In genomic region chr3:11300970-11301369, GRCh38 we compare ENCODE assay signal across 11 cellular contexts. TPM values are rescaled to one million over a fixed set of nuclear protein-coding genes. Genes with fewer than 3 reads are reported as not detected.
A peak's percentile ranks its signal among the peaks of the same experiment; 100 is the strongest.
DNase-seq lines count a peak whose midpoint lies in the region; ATAC-seq, FAIRE-seq and TF ChIP-seq lines count a peak whose summit lies in the region.
"Had no signal": no experiment of that assay in that cellular context is flagged by ENCODE, and none has a peak within 500 bp of the region (broad histone marks: within the 10 kb centered on the region; RNA-seq: fewer than 3 reads in every experiment).

No MANE protein-coding gene starts in this region.

- TF ChIP-seq CTCF in GM10266 (IDR thresholded peaks at IDR 0.05; ENCODE audit: control insufficient read depth, insufficient read depth, low read depth, missing control alignments) (no peak), GM20000 (IDR thresholded peaks at IDR 0.05; ENCODE audit: extremely low read depth, missing control alignments) (no peak), K562 (IDR thresholded peaks at IDR 0.05 in 2 of 3, conservative IDR thresholded peaks at IDR 0.05 in 1 of 3; ENCODE audit: insufficient read depth in 2 of 3, low read depth in 1 of 3, low read length in 3 of 3) (no peak), D721Med (IDR thresholded peaks at IDR 0.05; ENCODE audit: insufficient read depth, missing control alignments) (no peak)

- in situ Hi-C loops in K562 (cut with MboI), result no loop called here

- no peak overlapping the region for H3K9ac ChIP-seq in K562 (ENCODE audit: insufficient read depth in 1 of 2, low read depth in 2 of 2, low read length in 2 of 2)

- H3K79me2 ChIP-seq in K562 (ENCODE audit: control insufficient read depth, insufficient read depth, low read length), result no peaks in the 10 kb centered on the region

- H3K4me3 ChIP-seq in K562, result no peak overlapping the region

- peaks cover 0 to 7% of the 10 kb centered on the region in 2 experiments; a peak in 1 of 5 replicates for H3K4me1 ChIP-seq in K562 (replicated peaks in 1 of 2; ENCODE audit: control insufficient read depth in 2 of 2, insufficient read depth in 2 of 2, low read length in 2 of 2)

- no peaks in the 10 kb centered on the region for H3K9me3 ChIP-seq in K562 (replicated peaks; ENCODE audit: control insufficient read depth, insufficient read depth, low read depth, low read length)

- POLR2A ChIA-PET in K562 (lab: Yijun Ruan, JAX), result interaction anchor here (1.2 kb wide), 2 partner anchors 15 to 20 kb away, joined by 4 to 8 read pairs; no protein-coding TSS in a partner anchor

- ATAC-seq in HG03159 (IDR thresholded peaks at IDR 0.05; ENCODE audit: unreplicated experiment) (peak; percentile 94), K562 (no peak)
- ATAC-seq: Panc1 had no signal

- H4K20me1 ChIP-seq in K562 (replicated peaks; ENCODE audit: control insufficient read depth, insufficient read depth, low read length), result no peaks in the 10 kb centered on the region

- no peak for TF ChIP-seq RAD21 in K562 (CRISPR knock-in tag; conservative IDR thresholded peaks at IDR 0.05 in 1 of 2, IDR thresholded peaks at IDR 0.05 in 1 of 2)

- 82% methylated on average over 3 of the region's 3 CpGs for WGBS in K562 (ENCODE audit: insufficient coverage, low coverage, missing lambda C conversion rate)

- peaks cover 59% of the 10 kb centered on the region for H3K36me3 ChIP-seq in K562 (ENCODE audit: control insufficient read depth, insufficient read depth, low read length)

- no peaks in the 10 kb centered on the region for H3K27me3 ChIP-seq in K562 (ENCODE audit: control insufficient read depth in 2 of 2, insufficient read depth in 2 of 2, low read length in 2 of 2)

- no peak overlapping the region for H3K4me2 ChIP-seq in K562 (ENCODE audit: insufficient read depth, low read length)

- no peak overlapping the region for H3K27ac ChIP-seq in K562 (ENCODE audit: extremely low read depth, low read depth, low read length)

- H2AFZ ChIP-seq in K562 (ENCODE audit: low read depth, low read length), result no peak overlapping the region

- FAIRE-seq in K562 (lab: Jason Lieb, UNC) (peak; percentile 23), D721Med (lab: Jason Lieb, UNC) (no peak)

- intact Hi-C loops in K562 (cut with micrococcal nuclease), result no loop called here

- DNase-seq in GM10266 (ENCODE audit: extremely low spot score) (peak; percentile 60), GM20000 (ENCODE audit: low spot score) (peak; percentile 69), K562 (ENCODE audit: extremely low read depth in 1 of 4, low spot score in 3 of 4) (no peak), D721Med (ENCODE audit: insufficient read length, low spot score) (no peak), HPDE6-E6E7 (ENCODE audit: extremely low spot score) (no peak), Kasumi-1 (lab: John Stamatoyannopoulos, UW) (no peak), RKO (ENCODE audit: low spot score) (no peak)
- DNase-seq: activated CD8-positive, alpha-beta memory T cell treated with anti-CD3 and anti-CD28 coated beads, Interleukin-2, amount 50 U/mL, for 48 hours; COR-L47 had no signal

- no peak for TF ChIP-seq POLR2A in K562 (conservative IDR thresholded peaks at IDR 0.05)

- TF ChIP-seq EP300 in K562 (IDR thresholded peaks at IDR 0.05; ENCODE audit: low read length), result no peak

- no TSS peak for BruUV-seq in K562 (replicated peaks; lab: Mats Ljungman, UMichigan)

- no peaks in the 10 kb centered on the region for H3K9me1 ChIP-seq in K562 (ENCODE audit: control insufficient read depth, insufficient read depth, low read length)

- CTCF ChIA-PET in K562 (lab: Yijun Ruan, JAX; ENCODE audit: low intra/inter-chr PET ratio), result no interaction called here

TF ChIP-seq in K562, 482 proteins besides CTCF, POLR2A, EP300 and RAD21 (continues in another document):
- TF ChIP-seq MITF (IDR thresholded peaks at IDR 0.05) (no peak), ZNF589 (CRISPR knock-in tag; IDR thresholded peaks at IDR 0.05; ENCODE audit: low read depth) (no peak), XRCC5 (IDR thresholded peaks at IDR 0.05; ENCODE audit: low read depth, low read length) (no peak), FOXO4 (CRISPR knock-in tag; IDR thresholded peaks at IDR 0.05) (no peak), DEAF1 (CRISPR knock-in tag; IDR thresholded peaks at IDR 0.05) (no peak), USF2 (CRISPR knock-in tag; IDR thresholded peaks at IDR 0.05) (no peak), YY1 (IDR thresholded peaks at IDR 0.05; ENCODE audit: borderline replicate concordance in 1 of 3, control insufficient read depth in 1 of 3, extremely low read depth in 1 of 3, insufficient read depth in 3 of 3, insufficient read length in 1 of 3, insufficient replicate concordance in 2 of 3, low read depth in 1 of 3, low read length in 2 of 3) (no peak), SIRT6 (IDR thresholded peaks at IDR 0.05; ENCODE audit: low read depth, low read length) (no peak), TARDBP (IDR thresholded peaks at IDR 0.05) (no peak)

RNA-seq across cellular contexts. Expression of gene ATG7, which starts 28.8 kb away (rescaled TPM):
- 141 and 224 TPM in 2 replicates for total RNA-seq in K562 (2011; cell fraction: chromatin; rRNA removed; ENCODE audit: low replicate concordance)
- 78.5 and 85.9 TPM in 2 replicates for total RNA-seq in K562 (2011; cell fraction: nucleolus; rRNA removed)
- total RNA-seq in K562 (2011; cell fraction: nucleoplasm; rRNA removed), result 127 and 128 TPM in 2 replicates
- total RNA-seq in K562 (2014; rRNA removed) (20.1 and 20.2 TPM in 2 replicates), K562 (2014; rRNA removed; fragmentation: Illumina TruSeq; extraction: Trizol) (44.6 and 53.3 TPM in 2 replicates), K562 (2015; rRNA removed; fragmentation: Illumina TruSeq; extraction: Trizol) (29.4 and 30.9 TPM in 2 replicates), K562 (2021) (31.3 and 34.1 TPM in 2 replicates)
- polyA plus RNA-seq in K562 (2011; rRNA removed) (34.5 and 36.0 TPM in 2 replicates), K562 (2014; fragmentation: Illumina TruSeq; extraction: Trizol) (36.8 and 45.3 TPM in 2 replicates), K562 (2014; fragmentation: Nextera tagmentation; extraction: Ambion mirVana) (10 to 100 TPM; 18.3 to 33.6 TPM), K562 (2014; rRNA removed) (17.3 and 31.8 TPM in 2 replicates)
- 36.2 and 54.9 TPM in 2 replicates for polyA plus RNA-seq in K562 (2011; cell fraction: cytosol; rRNA removed)
- polyA plus RNA-seq in K562 (2011; cell fraction: nucleus; rRNA removed), result 31.7 and 43.7 TPM in 2 replicates
- 30.8 and 31.9 TPM in 2 replicates for polyA plus RNA-seq in K562 (2012)
- 103 and 129 TPM in 2 replicates for polyA minus RNA-seq in K562 (2011; rRNA and poly(A)+ RNA removed)
- 18.8 and 27.8 TPM in 2 replicates for polyA minus RNA-seq in K562 (2011; cell fraction: cytosol; rRNA and poly(A)+ RNA removed)
- 77.8 and 134 TPM in 2 replicates for polyA minus RNA-seq in K562 (2011; cell fraction: nucleus; rRNA and poly(A)+ RNA removed)

Comparison
In these comparisons a context has a peak if more than half of its experiments do, and no peak if none do; other contexts are left out.
1. DNase-seq: peak in GM10266 (single experiment) and GM20000 (single experiment); none in K562 (0 of 4), D721Med (single experiment), HPDE6-E6E7 (single experiment), Kasumi-1 (0 of 2) and RKO (single experiment).